23 cellular contexts compared by ENCODE assay signal in the genomic region with DNA sequence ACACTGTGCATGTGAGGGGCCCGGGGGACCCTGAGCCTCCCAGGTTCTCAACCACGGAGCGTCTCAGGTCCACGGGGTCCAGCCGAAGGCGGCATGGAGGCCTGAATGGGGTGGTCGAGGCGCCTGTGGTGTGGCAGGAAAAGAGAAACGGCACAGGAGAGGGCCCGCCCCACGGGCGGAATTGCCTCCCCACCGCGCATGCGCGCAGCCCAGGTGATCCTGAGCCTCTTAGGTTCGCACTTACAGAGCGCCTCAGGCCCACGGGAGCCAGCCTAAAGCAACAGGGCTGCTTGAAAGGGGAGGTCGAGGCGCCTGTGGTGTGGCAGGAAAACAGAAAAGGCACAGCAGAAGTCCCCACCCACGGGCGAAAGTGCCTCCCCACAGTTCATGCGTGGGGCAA.
"Had no signal": no experiment of that assay in that cellular context is flagged by ENCODE, and none has a peak within 500 bp of the region (broad histone marks: within the 10 kb centered on the region; RNA-seq: fewer than 3 reads in every experiment).

No MANE protein-coding gene starts in this region.

- H3K4me1 ChIP-seq: Peyer's patch had no signal

- H3K27ac ChIP-seq: brain microvascular endothelial cell, cardiac muscle cell, Peyer's patch, VCaP had no signal

- ATAC-seq: activated T-helper 17 cell treated with anti-CD3 and anti-CD28 coated beads, Interleukin-2, amount 50 U/mL, for 72 hours had no signal

- H3K27me3 ChIP-seq: brain microvascular endothelial cell, cardiac muscle cell, Peyer's patch had no signal

- H3K4me3 ChIP-seq: cardiac muscle cell, Peyer's patch had no signal

- DNase-seq: activated CD4-positive, alpha-beta memory T cell treated with anti-CD3 and anti-CD28 coated beads, Interleukin-2, amount 10 ng/mL, durations not matched to agents 7 days and 5 days; activated CD4-positive, alpha-beta T cell treated with anti-CD3 and anti-CD28 coated beads, Interleukin-2, amount 50 U/mL, for 1 hour; activated CD4-positive, CD25-positive, alpha-beta regulatory T cell; activated gamma-delta T cell; activated naive CD4-positive, alpha-beta T cell treated with anti-CD3 and anti-CD28 coated beads for 36 hours; activated T-cell treated with anti-CD3 and anti-CD28 coated beads for 4 hours; activated T-cell treated with anti-CD3 and anti-CD28 coated beads, Interleukin-2, amount 50 U/mL, for 48 hours; amygdala; brain microvascular endothelial cell; Karpas-422; NCI-H1105 treated with DMSO at 0.1 percent for 48 hours; NCI-H1436 treated with DMSO at 0.1 percent for 48 hours; NCI-H187 treated with DMSO at 0.1 percent for 48 hours; NCI-H2081 treated with DMSO at 0.1 percent for 48 hours; NCI-H446; NCI-H524; Peyer's patch; SHP77 treated with DMSO at 0.1 percent for 48 hours; T-helper 1 cell had no signal

- FAIRE-seq: astrocyte had no signal

- H3K36me3 ChIP-seq: brain microvascular endothelial cell, cardiac muscle cell, Peyer's patch had no signal
